In genomic region chr13:66835040-66835628, GRCh38 we compare ENCODE assay signal across 9 cellular contexts.
DNase-seq lines count a peak whose midpoint lies in the region; TF ChIP-seq lines count a peak whose summit lies in the region.
"Had no signal": no experiment of that assay in that cellular context is flagged by ENCODE, and none has a peak within 500 bp of the region (broad histone marks: within the 10 kb centered on the region; RNA-seq: fewer than 3 reads in every experiment).

No MANE protein-coding gene starts in this region.

- no peak overlapping the region for H2BK5ac ChIP-seq in neuronal stem cell (ENCODE audit: low read length)

- WGBS in neuronal stem cell (ENCODE audit: extremely low coverage in 2 of 2, insufficient read length in 2 of 2, insufficient replicate concordance in 1 of 2), 2 donors = no CpG with 5 or more reads among the region's 9 CpGs

- H3K36me3 ChIP-seq in fibroblast of lung (ENCODE audit: control insufficient read depth, insufficient read depth, low read length) (no peaks in the 10 kb centered on the region), neuronal stem cell (replicated peaks in 1 of 2; ENCODE audit: control insufficient read depth in 2 of 2, insufficient read depth in 2 of 2, low read length in 2 of 2) (no peaks in the 10 kb centered on the region)

- H3K14ac ChIP-seq in neuronal stem cell (ENCODE audit: low read length) = no peak overlapping the region

- H3K4me3 ChIP-seq in fibroblast of lung (replicated peaks in 1 of 4; ENCODE audit: control extremely low read depth in 1 of 4, insufficient read depth in 1 of 4, low read depth in 3 of 4, low read length in 4 of 4) (no peak overlapping the region), neuronal stem cell (ENCODE audit: low read length in 2 of 2) (no peak overlapping the region)

- H3K27ac Mint-ChIP-seq in activated naive CD8-positive, alpha-beta T cell treated with anti-CD3 and anti-CD28 coated beads for 36 hours = no peak overlapping the region
- H3K27ac Mint-ChIP-seq: CD4-positive, CD25-positive, alpha-beta regulatory T cell had no signal

- no peak for TF ChIP-seq CTCF in fibroblast of lung (conservative IDR thresholded peaks at IDR 0.05 in 1 of 2, IDR thresholded peaks at IDR 0.05 in 1 of 2; ENCODE audit: low read depth in 1 of 2, low read length in 2 of 2)

- no peaks in the 10 kb centered on the region for H3K36me3 Mint-ChIP-seq in activated naive CD8-positive, alpha-beta T cell treated with anti-CD3 and anti-CD28 coated beads for 36 hours
- H3K36me3 Mint-ChIP-seq: CD4-positive, CD25-positive, alpha-beta regulatory T cell had no signal

- no peak overlapping the region for H2BK120ac ChIP-seq in neuronal stem cell (ENCODE audit: low read depth, low read length)

- H3K27ac ChIP-seq in fibroblast of lung (ENCODE audit: insufficient read depth, low read length) = no peak overlapping the region
- no peak overlapping the region for H3K27ac ChIP-seq in neuronal stem cell (replicated peaks; ENCODE audit: low read length)

- no peak overlapping the region for H3K4ac ChIP-seq in neuronal stem cell (ENCODE audit: low read length)

- H2BK15ac ChIP-seq in neuronal stem cell (ENCODE audit: low read length) = no peak overlapping the region

- no peaks in the 10 kb centered on the region for H3K9me3 Mint-ChIP-seq in activated naive CD8-positive, alpha-beta T cell treated with anti-CD3 and anti-CD28 coated beads for 36 hours

- H4K91ac ChIP-seq in neuronal stem cell (ENCODE audit: low read depth, low read length, poor library complexity) = no peak overlapping the region

- DNase-seq in DMS 273 treated with DMSO at 0.1 percent for 48 hours (lab: John Stamatoyannopoulos, UW) = peak; percentile 48
- DNase-seq in NCI-H748 treated with DMSO at 0.1 percent for 48 hours (lab: John Stamatoyannopoulos, UW) = peak; percentile 86
- DNase-seq in fibroblast of lung (ENCODE audit: low read depth in 2 of 2) = peak; percentile 39 to 58
- DNase-seq in neuronal stem cell (ENCODE audit: low spot score) = no peak
- DNase-seq in NCI-H2196 (lab: John Stamatoyannopoulos, UW; ENCODE audit: unreplicated experiment) = no peak
- DNase-seq in activated naive CD8-positive, alpha-beta T cell treated with anti-CD3 and anti-CD28 coated beads for 36 hours = no peak
- DNase-seq in NCI-H526 treated with DMSO at 0.1 percent for 48 hours (lab: John Stamatoyannopoulos, UW) = no peak
- DNase-seq in activated naive CD4-positive, alpha-beta T cell treated with Interleukin-2 at 50 U/mL for 16 hours = no peak
- DNase-seq: CD4-positive, CD25-positive, alpha-beta regulatory T cell had no signal

- H4K8ac ChIP-seq in neuronal stem cell (ENCODE audit: low read depth, low read length) = no peak overlapping the region

- no peak overlapping the region for H3K9ac ChIP-seq in fibroblast of lung (ENCODE audit: insufficient read depth, low read length)
- no peak overlapping the region for H3K9ac ChIP-seq in neuronal stem cell (ENCODE audit: low read depth, low read length, poor library complexity)

- H3K23ac ChIP-seq in neuronal stem cell (ENCODE audit: low read depth, low read length, poor library complexity) = no peak overlapping the region

- no peaks in the 10 kb centered on the region for H4K20me1 ChIP-seq in fibroblast of lung (ENCODE audit: control insufficient read depth, extremely low read depth, insufficient read depth, low read length)

- H3K79me2 ChIP-seq in fibroblast of lung (ENCODE audit: control insufficient read depth, insufficient read depth, low read length) = no peaks in the 10 kb centered on the region

- no peaks in the 10 kb centered on the region for H3K4me1 ChIP-seq in fibroblast of lung (ENCODE audit: control insufficient read depth, extremely low read depth, insufficient read depth, low read length)
- peaks cover 0 to 17% of the 10 kb centered on the region in 2 donors for H3K4me1 ChIP-seq in neuronal stem cell (ENCODE audit: control insufficient read depth in 2 of 2, insufficient read depth in 1 of 2, low read depth in 1 of 2, low read length in 2 of 2)

- H2AK5ac ChIP-seq in neuronal stem cell (ENCODE audit: low read depth, low read length) = no peak overlapping the region

- H2AFZ ChIP-seq in fibroblast of lung (ENCODE audit: low read length) = no peak overlapping the region
- peak overlapping the region; percentile 92 for H2AFZ ChIP-seq in neuronal stem cell (ENCODE audit: low read length)

- no peaks in the 10 kb centered on the region for H3K27me3 Mint-ChIP-seq in activated naive CD8-positive, alpha-beta T cell treated with anti-CD3 and anti-CD28 coated beads for 36 hours
- H3K27me3 Mint-ChIP-seq: CD4-positive, CD25-positive, alpha-beta regulatory T cell had no signal

- no peak overlapping the region for H2BK12ac ChIP-seq in neuronal stem cell (ENCODE audit: low read length)

- no peak overlapping the region for H3K4me3 Mint-ChIP-seq in activated naive CD8-positive, alpha-beta T cell treated with anti-CD3 and anti-CD28 coated beads for 36 hours
- H3K4me3 Mint-ChIP-seq: CD4-positive, CD25-positive, alpha-beta regulatory T cell had no signal

- H3K27me3 ChIP-seq in fibroblast of lung (ENCODE audit: control insufficient read depth, insufficient read depth, low read length) (no peaks in the 10 kb centered on the region), neuronal stem cell (ENCODE audit: control insufficient read depth in 3 of 3, insufficient read depth in 3 of 3, low read depth in 1 of 3, low read length in 3 of 3) (no peaks in the 10 kb centered on the region)

- H3K4me1 Mint-ChIP-seq in activated naive CD8-positive, alpha-beta T cell treated with anti-CD3 and anti-CD28 coated beads for 36 hours = no peaks in the 10 kb centered on the region

- H3K9me3 ChIP-seq in fibroblast of lung (ENCODE audit: control insufficient read depth, insufficient read depth, low read depth, low read length) (no peaks in the 10 kb centered on the region), neuronal stem cell (replicated peaks in 1 of 2; ENCODE audit: control insufficient read depth in 2 of 2, insufficient read depth in 1 of 2, low read depth in 1 of 2, low read length in 2 of 2) (no peaks in the 10 kb centered on the region)

- H3K18ac ChIP-seq in neuronal stem cell (ENCODE audit: low read length) = no peak overlapping the region

- H3K79me1 ChIP-seq in neuronal stem cell (ENCODE audit: low read depth, low read length) = no peaks in the 10 kb centered on the region

- no peak overlapping the region for H3K4me2 ChIP-seq in fibroblast of lung (ENCODE audit: extremely low read depth, insufficient read depth, low read length)
- H3K4me2 ChIP-seq in neuronal stem cell (ENCODE audit: insufficient read depth, low read length, poor library complexity, severe bottlenecking) = no peak overlapping the region

Comparison
In these comparisons a context has a peak if more than half of its experiments do, and no peak if none do; other contexts are left out.
1. DNase-seq: peak in DMS 273 treated with DMSO at 0.1 percent for 48 hours (single experiment), NCI-H748 treated with DMSO at 0.1 percent for 48 hours (single experiment) and fibroblast of lung (2 of 2); none in neuronal stem cell (single experiment), NCI-H2196 (single experiment), activated naive CD8-positive, alpha-beta T cell treated with anti-CD3 and anti-CD28 coated beads for 36 hours (single experiment), NCI-H526 treated with DMSO at 0.1 percent for 48 hours (single experiment) and activated naive CD4-positive, alpha-beta T cell treated with Interleukin-2 at 50 U/mL for 16 hours (single experiment).